Comparison of ENCODE assay signal across 9 cellular contexts in genomic region chr6:52317841-52318581, GRCh38. TPM values are rescaled to one million over a fixed set of nuclear protein-coding genes. Genes with fewer than 3 reads are reported as not detected.
DNase-seq lines count a peak whose midpoint lies in the region; ATAC-seq and TF ChIP-seq lines count a peak whose summit lies in the region.
"Had no signal": no experiment of that assay in that cellular context is flagged by ENCODE, and none has a peak within 500 bp of the region (broad histone marks: within the 10 kb centered on the region; RNA-seq: fewer than 3 reads in every experiment).

No MANE protein-coding gene starts in this region.

- WGBS in esophagus squamous epithelium, 2 donors = 43 to 55% methylated on average over 4 of the region's 4 CpGs

- peak; percentile 100 for ATAC-seq in HG02938 (IDR thresholded peaks at IDR 0.05; ENCODE audit: unreplicated experiment)

- no peak overlapping the region for H3K27ac ChIP-seq in esophagus squamous epithelium
- H3K27ac ChIP-seq: 22Rv1 had no signal

- no peak overlapping the region for H3K4me3 ChIP-seq in esophagus squamous epithelium

- intact Hi-C loops in esophagus squamous epithelium (cut with DNase I) = no loop called here

- no peaks in the 10 kb centered on the region for H3K9me3 ChIP-seq in esophagus squamous epithelium

- no peaks in the 10 kb centered on the region for H3K27me3 ChIP-seq in esophagus squamous epithelium

- no peaks in the 10 kb centered on the region for H3K36me3 ChIP-seq in esophagus squamous epithelium

- peaks cover 0 to 18% (median 0%) of the 10 kb centered on the region in 3 donors for H3K4me1 ChIP-seq in esophagus squamous epithelium

- DNase-seq in DMS 273 (lab: John Stamatoyannopoulos, UW; ENCODE audit: unreplicated experiment) = peak; percentile 9
- DNase-seq in DMS 273 treated with DMSO at 0.1 percent for 48 hours (lab: John Stamatoyannopoulos, UW) = no peak
- DNase-seq in OCI-M1 (lab: John Stamatoyannopoulos, UW) = peak; percentile 73
- DNase-seq in medulla oblongata (ENCODE audit: extremely low spot score) = peak; percentile 30
- DNase-seq in esophagus squamous epithelium (lab: John Stamatoyannopoulos, UW) = no peak
- DNase-seq in NCI-H187 (lab: John Stamatoyannopoulos, UW) = no peak
- no peak for DNase-seq in DMS79 treated with DMSO at 0.1 percent for 48 hours (lab: John Stamatoyannopoulos, UW)

- TF ChIP-seq POLR2A in esophagus squamous epithelium (IDR thresholded peaks at IDR 0.05) = no peak

- no peak for TF ChIP-seq CTCF in esophagus squamous epithelium (IDR thresholded peaks at IDR 0.05)

RNA-seq across cellular contexts. Expression of gene MCM3, which starts 33.5 kb away (rescaled TPM):
- total RNA-seq in esophagus squamous epithelium = 10 to 100 TPM; 37.5 to 70.3 (median 47.7) TPM

RNA-seq across cellular contexts. Expression of gene PAQR8, which starts 43.9 kb away (rescaled TPM):
- 10 to 100 TPM in 3 of 4 donors, 1 to 10 TPM in 1; 1.7 to 22.5 (median 11.5) TPM for total RNA-seq in esophagus squamous epithelium

Comparison
In these comparisons a context has a peak if more than half of its experiments do, and no peak if none do; other contexts are left out.
1. DNase-seq: peak in DMS 273 (single experiment), OCI-M1 (single experiment) and medulla oblongata (single experiment); none in DMS 273 treated with DMSO at 0.1 percent for 48 hours (single experiment), esophagus squamous epithelium (single experiment), NCI-H187 (0 of 2) and DMS79 treated with DMSO at 0.1 percent for 48 hours (single experiment).